Comparison of ENCODE assay signal across 8 cellular contexts in the genomic region with DNA sequence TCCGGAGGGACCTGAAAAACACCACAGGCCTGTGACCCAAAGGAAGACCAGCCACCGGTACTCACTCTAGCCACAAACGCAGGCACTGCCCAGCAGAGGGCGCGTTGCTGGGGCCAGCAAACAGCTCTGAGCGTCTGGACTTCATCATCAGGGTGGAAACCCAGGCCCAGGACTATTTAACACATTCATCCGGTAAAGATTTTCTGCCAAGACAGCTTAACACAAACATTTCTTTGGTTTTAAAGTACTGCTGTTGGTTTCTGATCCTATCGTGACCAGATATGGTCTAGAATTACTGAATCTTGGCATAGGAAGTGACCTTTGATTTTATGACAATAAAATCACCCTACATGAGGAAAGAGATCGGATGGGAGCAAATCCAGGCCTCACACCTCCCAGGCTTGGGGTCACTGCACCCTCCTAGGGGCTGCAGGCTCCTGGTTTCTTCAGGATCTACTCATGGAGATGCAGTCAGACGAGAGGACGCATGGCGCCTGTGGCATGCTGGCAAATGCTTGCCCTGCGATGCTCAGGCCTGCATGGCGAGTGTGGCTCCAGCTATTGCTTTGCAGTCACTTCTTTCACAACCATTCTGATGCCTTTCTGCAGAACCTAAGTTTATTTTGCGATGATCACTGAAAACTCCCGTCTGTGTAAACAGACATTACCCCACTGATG.
A peak's percentile ranks its signal among the peaks of the same experiment; 100 is the strongest.
DNase-seq lines count a peak whose midpoint lies in the region; ATAC-seq, FAIRE-seq and TF ChIP-seq lines count a peak whose summit lies in the region.

No MANE protein-coding gene starts in this region.

- H3K4me1 ChIP-seq in RWPE2 (ENCODE audit: insufficient read depth, poor library complexity, severe bottlenecking): no peaks in the 10 kb centered on the region
- H3K4me1 ChIP-seq in osteoblast (ENCODE audit: insufficient read depth, low read length): no peaks in the 10 kb centered on the region

- H3K36me3 ChIP-seq in RWPE2 (ENCODE audit: low read depth) (no peaks in the 10 kb centered on the region), osteoblast (ENCODE audit: insufficient read depth, low read length) (no peaks in the 10 kb centered on the region)

- H3K79me2 ChIP-seq in osteoblast (ENCODE audit: insufficient read depth, low read length): no peaks in the 10 kb centered on the region

- no peak overlapping the region for H3K4me2 ChIP-seq in osteoblast (ENCODE audit: insufficient read depth, low read length)

- H3K27me3 ChIP-seq in RWPE2 (ENCODE audit: insufficient read depth, poor library complexity, severe bottlenecking) (no peaks in the 10 kb centered on the region), osteoblast (ENCODE audit: insufficient read depth, low read length) (peaks cover 3% of the 10 kb centered on the region)

- H3K27ac ChIP-seq in RWPE2 (ENCODE audit: poor library complexity, severe bottlenecking) (no peak overlapping the region), osteoblast (ENCODE audit: low read depth, low read length) (no peak overlapping the region)

- ATAC-seq in GM18517 (IDR thresholded peaks at IDR 0.05; ENCODE audit: unreplicated experiment) (peak; percentile 69), HG02981 (IDR thresholded peaks at IDR 0.05; ENCODE audit: unreplicated experiment) (peak; percentile 75), RWPE2 (ENCODE audit: low read depth) (no peak)

- H3K4me3 ChIP-seq in RWPE2 (ENCODE audit: severe bottlenecking) (no peak overlapping the region), epithelial cell of esophagus (ENCODE audit: low read length) (no peak overlapping the region), osteoblast (ENCODE audit: insufficient read depth, low read length) (no peak overlapping the region)

- no peaks in the 10 kb centered on the region for H4K20me1 ChIP-seq in osteoblast (ENCODE audit: insufficient read depth, low read length)

- no peak for FAIRE-seq in RCC 7860 (lab: Jason Lieb, UNC)

- no peaks in the 10 kb centered on the region for H3K9me3 ChIP-seq in RWPE2 (ENCODE audit: severe bottlenecking)
- no peaks in the 10 kb centered on the region for H3K9me3 ChIP-seq in osteoblast (ENCODE audit: low read depth, low read length)

- no peak overlapping the region for H2AFZ ChIP-seq in osteoblast (ENCODE audit: low read length)

- peak; percentile 57 for TF ChIP-seq CTCF in RWPE2 (IDR thresholded peaks at IDR 0.05; ENCODE audit: poor library complexity, severe bottlenecking)
- TF ChIP-seq CTCF in epithelial cell of esophagus (IDR thresholded peaks at IDR 0.05; ENCODE audit: insufficient read depth, low read depth, low read length, missing control alignments): peak; percentile 70
- TF ChIP-seq CTCF in osteoblast (IDR thresholded peaks at IDR 0.05; ENCODE audit: extremely low read depth, low read depth, low read length): peak; percentile 90

- DNase-seq in COLO668 (lab: John Stamatoyannopoulos, UW; ENCODE audit: unreplicated experiment) (peak; percentile 56), RWPE2 (ENCODE audit: low spot score) (no peak), epithelial cell of esophagus (ENCODE audit: low read depth) (peak; percentile 43), osteoblast (ENCODE audit: insufficient read length, low spot score, missing footprints) (no peak), NCI-H524 treated with DMSO at 0.1 percent for 48 hours (lab: John Stamatoyannopoulos, UW) (no peak), RCC 7860 (ENCODE audit: low spot score) (no peak)

Comparison
In these comparisons a context has a peak if more than half of its experiments do, and no peak if none do; other contexts are left out.
1. DNase-seq: peak in COLO668 (single experiment) and epithelial cell of esophagus (single experiment); none in RWPE2 (single experiment), osteoblast (single experiment), NCI-H524 treated with DMSO at 0.1 percent for 48 hours (single experiment) and RCC 7860 (single experiment).
2. Peak in every context shown above with its lines, with median percentiles within 50 percentile points of each other: CTCF ChIP-seq.